In genomic region chr3:184381261-184382224, GRCh38 we compare ENCODE assay signal across 6 cellular contexts. TPM values are rescaled to one million over a fixed set of nuclear protein-coding genes. Genes with fewer than 3 reads are reported as not detected.
DNase-seq lines count a peak whose midpoint lies in the region; ATAC-seq and TF ChIP-seq lines count a peak whose summit lies in the region.

No MANE protein-coding gene starts in this region.

- H3K79me1 ChIP-seq in neuronal stem cell (ENCODE audit: low read depth, low read length) = no peaks in the 10 kb centered on the region

- no peak overlapping the region for H2BK120ac ChIP-seq in neuronal stem cell (ENCODE audit: low read depth, low read length)

- no peak overlapping the region for H4K91ac ChIP-seq in neuronal stem cell (ENCODE audit: low read depth, low read length, poor library complexity)

- H2BK12ac ChIP-seq in neuronal stem cell (ENCODE audit: low read length) = peak overlapping the region; percentile 14

- no peak overlapping the region for H4K8ac ChIP-seq in neuronal stem cell (ENCODE audit: low read depth, low read length)

- H2AK5ac ChIP-seq in neuronal stem cell (ENCODE audit: low read depth, low read length) = peak overlapping the region; percentile 47

- H3K4me3 ChIP-seq in HUES48 (ENCODE audit: low read depth, low read length) = peak overlapping the region; percentile 59
- H3K4me3 ChIP-seq in neuronal stem cell (ENCODE audit: low read length in 2 of 2) = peak overlapping the region; percentile 45 to 72
- H3K4me3 ChIP-seq in foreskin fibroblast (ENCODE audit: low read depth in 1 of 2, low read length in 2 of 2) = peak overlapping the region in 1 of 2 donors; percentile 49

- H3K36me3 ChIP-seq in HUES48 (ENCODE audit: control insufficient read depth, insufficient read depth, low read length) = no peaks in the 10 kb centered on the region
- H3K36me3 ChIP-seq in neuronal stem cell (replicated peaks in 1 of 2; ENCODE audit: control insufficient read depth in 2 of 2, insufficient read depth in 2 of 2, low read length in 2 of 2) = no peaks in the 10 kb centered on the region

- H3K27me3 ChIP-seq in HUES48 (ENCODE audit: control insufficient read depth, insufficient read depth, low read length) = peaks cover 71% of the 10 kb centered on the region
- peaks cover 8 to 22% (median 18%) of the 10 kb centered on the region in 3 experiments for H3K27me3 ChIP-seq in neuronal stem cell (ENCODE audit: control insufficient read depth in 3 of 3, insufficient read depth in 3 of 3, low read depth in 1 of 3, low read length in 3 of 3)

- peak overlapping the region; percentile 87 for H3K4me2 ChIP-seq in neuronal stem cell (ENCODE audit: insufficient read depth, low read length, poor library complexity, severe bottlenecking)

- H3K4me1 ChIP-seq in HUES48 (ENCODE audit: control insufficient read depth, insufficient read depth, low read length) (peaks cover 19% of the 10 kb centered on the region), neuronal stem cell (ENCODE audit: control insufficient read depth in 2 of 2, insufficient read depth in 1 of 2, low read depth in 1 of 2, low read length in 2 of 2) (peaks cover 26 to 32% of the 10 kb centered on the region in 2 donors)

- no peak for ATAC-seq in GM21737 (IDR thresholded peaks at IDR 0.05; ENCODE audit: unreplicated experiment)

- no peak for TF ChIP-seq CTCF in foreskin fibroblast (IDR thresholded peaks at IDR 0.05; ENCODE audit: low read depth, low read length)

- peak overlapping the region; percentile 12 for H3K23ac ChIP-seq in neuronal stem cell (ENCODE audit: low read depth, low read length, poor library complexity)

- H3K9ac ChIP-seq in HUES48 (ENCODE audit: low read depth, low read length) (no peak overlapping the region), neuronal stem cell (ENCODE audit: low read depth, low read length, poor library complexity) (peak overlapping the region; percentile 71)

- H2BK15ac ChIP-seq in neuronal stem cell (ENCODE audit: low read length) = peak overlapping the region; percentile 50

- H3K14ac ChIP-seq in neuronal stem cell (ENCODE audit: low read length) = no peak overlapping the region

- DNase-seq in ecto neural progenitor cell (ENCODE audit: low spot score) (peak; percentile 74), neuronal stem cell (ENCODE audit: low spot score) (no peak), DMS153 treated with DMSO at 0.1 percent for 48 hours (lab: John Stamatoyannopoulos, UW; ENCODE audit: unreplicated experiment) (no peak), foreskin fibroblast (no peak)

- H3K4ac ChIP-seq in neuronal stem cell (ENCODE audit: low read length) = no peak overlapping the region

- H2BK5ac ChIP-seq in neuronal stem cell (ENCODE audit: low read length) = no peak overlapping the region

- no peaks in the 10 kb centered on the region for H3K9me3 ChIP-seq in HUES48 (ENCODE audit: control insufficient read depth, insufficient read depth, low read length)
- H3K9me3 ChIP-seq in neuronal stem cell (replicated peaks in 1 of 2; ENCODE audit: control insufficient read depth in 2 of 2, insufficient read depth in 1 of 2, low read depth in 1 of 2, low read length in 2 of 2) = no peaks in the 10 kb centered on the region

- H3K18ac ChIP-seq in neuronal stem cell (ENCODE audit: low read length) = peak overlapping the region; percentile 91

- peak overlapping the region; percentile 84 for H2AFZ ChIP-seq in neuronal stem cell (ENCODE audit: low read length)

- H3K27ac ChIP-seq in HUES48 (ENCODE audit: low read depth, low read length) (no peak overlapping the region), neuronal stem cell (replicated peaks; ENCODE audit: low read length) (no peak overlapping the region)

- no CpG with 5 or more reads among the region's 55 CpGs for WGBS in neuronal stem cell (ENCODE audit: extremely low coverage in 2 of 2, insufficient read length in 2 of 2, insufficient replicate concordance in 1 of 2), 2 donors

RNA-seq across cellular contexts. Expression of gene CHRD, which starts 1.7 kb away (rescaled TPM):
- polyA plus RNA-seq in neuronal stem cell (2013, experiment 1 of 2) = 7.2 TPM
- 7.1 TPM for polyA plus RNA-seq in neuronal stem cell (2013, experiment 2 of 2)

RNA-seq across cellular contexts. Expression of gene THPO, which starts 3.5 kb away (rescaled TPM):
- polyA plus RNA-seq in neuronal stem cell (2013, experiment 1 of 2) = 1.4 TPM
- 1.7 TPM for polyA plus RNA-seq in neuronal stem cell (2013, experiment 2 of 2)

RNA-seq across cellular contexts. Expression of gene POLR2H, which starts 20.0 kb away (rescaled TPM):
- polyA plus RNA-seq in neuronal stem cell (2013, experiment 1 of 2) = 80.4 TPM
- 80.9 TPM for polyA plus RNA-seq in neuronal stem cell (2013, experiment 2 of 2)

RNA-seq across cellular contexts. Expression of gene CLCN2, which starts 20.1 kb away (rescaled TPM):
- 18.1 TPM for polyA plus RNA-seq in neuronal stem cell (2013, experiment 1 of 2)
- polyA plus RNA-seq in neuronal stem cell (2013, experiment 2 of 2) = 18.8 TPM

RNA-seq across cellular contexts. Expression of gene FAM131A, which starts 44.1 kb away (rescaled TPM):
- 16.7 TPM for polyA plus RNA-seq in neuronal stem cell (2013, experiment 1 of 2)
- polyA plus RNA-seq in neuronal stem cell (2013, experiment 2 of 2) = 15.7 TPM
